Comparison of ENCODE assay signal across 17 cellular contexts in genomic region chr2:196808281-196808680, GRCh38. TPM values are rescaled to one million over a fixed set of nuclear protein-coding genes. Genes with fewer than 3 reads are reported as not detected.
DNase-seq lines count a peak whose midpoint lies in the region; ATAC-seq, FAIRE-seq and TF ChIP-seq lines count a peak whose summit lies in the region.
"Had no signal": no experiment of that assay in that cellular context is flagged by ENCODE, and none has a peak within 500 bp of the region (broad histone marks: within the 10 kb centered on the region; RNA-seq: fewer than 3 reads in every experiment).

No MANE protein-coding gene starts in this region.

- ATAC-seq in upper lobe of right lung = no peak
- ATAC-seq: body of pancreas had no signal

- TF ChIP-seq POLR2A in GM12891 (IDR thresholded peaks at IDR 0.05; ENCODE audit: low read depth, low read length) (no peak), NB4 (IDR thresholded peaks at IDR 0.05; ENCODE audit: extremely low read depth, insufficient read length) (no peak)

- H3K27ac ChIP-seq in SJCRH30 = no peak overlapping the region
- no peak overlapping the region for H3K27ac ChIP-seq in upper lobe of right lung
- H3K27ac ChIP-seq: body of pancreas, skin epidermis had no signal

- TF ChIP-seq CTCF in NB4 (IDR thresholded peaks at IDR 0.05; ENCODE audit: low read depth, low read length) = no peak
- TF ChIP-seq CTCF in upper lobe of right lung (IDR thresholded peaks at IDR 0.05) = no peak

- intact Hi-C loops in upper lobe of right lung (cut with DNase I) = no loop called here

- H3K4me3 ChIP-seq in NB4 (ENCODE audit: low read depth, low read length) (no peak overlapping the region), SJCRH30 (no peak overlapping the region), upper lobe of right lung (no peak overlapping the region)
- H3K4me3 ChIP-seq: body of pancreas, skin epidermis had no signal

- FAIRE-seq in GM12891 (lab: Jason Lieb, UNC) = no peak
- FAIRE-seq: keratinocyte had no signal

- H3K36me3 ChIP-seq in SJCRH30 = no peaks in the 10 kb centered on the region
- no peaks in the 10 kb centered on the region for H3K36me3 ChIP-seq in upper lobe of right lung

- H3K4me1 ChIP-seq in SJCRH30 (peaks cover 8% of the 10 kb centered on the region; the same call in 1 of the 2 replicates), upper lobe of right lung (no peaks in the 10 kb centered on the region)
- H3K4me1 ChIP-seq: body of pancreas had no signal

- H3K27me3 ChIP-seq in SJCRH30 (no peaks in the 10 kb centered on the region), upper lobe of right lung (no peaks in the 10 kb centered on the region)
- H3K27me3 ChIP-seq: body of pancreas had no signal

- H3K9me3 ChIP-seq in SJCRH30 (replicated peaks) (no peaks in the 10 kb centered on the region), upper lobe of right lung (no peaks in the 10 kb centered on the region)
- H3K9me3 ChIP-seq: body of pancreas had no signal

- DNase-seq in GM12891 (ENCODE audit: insufficient read length, low spot score) = no peak
- DNase-seq in NB4 (ENCODE audit: low read depth) = peak; percentile 14
- DNase-seq in SJCRH30 = peak; percentile 26 to 62
- DNase-seq in iPS-NIHi11 (ENCODE audit: low spot score) = peak; percentile 35
- no peak for DNase-seq in hypothalamus (lab: John Stamatoyannopoulos, UW)
- no peak for DNase-seq in upper lobe of right lung
- DNase-seq in AG20443 (ENCODE audit: low spot score) = no peak
- DNase-seq: activated naive CD4-positive, alpha-beta T cell; body of pancreas; CD4-positive, alpha-beta memory T cell; effector CD8-positive, alpha-beta T cell; GDM1; NCI-H1092 treated with DMSO at 0.1 percent for 48 hours; NCI-H446; stimulated activated naive CD4-positive, alpha-beta T cell treated with Interleukin-2 at 50 U/mL for 16 hours had no signal

TF ChIP-seq in GM12891, 5 proteins besides CTCF, POLR2A, EP300 and RAD21:
- TF ChIP-seq SPI1 (IDR thresholded peaks at IDR 0.05; ENCODE audit: low read depth, low read length) (0 out of 2 replicates have a peak, but pooled peaks have one; percentile 4), POLR2AphosphoS5 (IDR thresholded peaks at IDR 0.05; ENCODE audit: low read depth, low read length) (no peak)

RNA-seq across cellular contexts. Expression of gene C2orf66, which starts 0.9 kb away (rescaled TPM):
- 0.05 TPM for polyA plus RNA-seq in GM12891 (2012; ENCODE audit: low read depth, missing spikeins)
- 0.06 and 0.08 TPM in 2 replicates for total RNA-seq in SJCRH30 (2014; rRNA removed; shearing (Covaris generic))
- total RNA-seq in upper lobe of right lung = 0.38 TPM
- total RNA-seq: CD4-positive, alpha-beta memory T cell had no signal
- polyA plus RNA-seq: CD4-positive, alpha-beta memory T cell had no signal

RNA-seq across cellular contexts. Expression of gene GTF3C3, which starts 8.8 kb away (rescaled TPM):
- 18.9 TPM for polyA plus RNA-seq in GM12891 (2012; ENCODE audit: low read depth, missing spikeins)
- total RNA-seq in SJCRH30 (2014; rRNA removed; shearing (Covaris generic)) = 45.1 and 52.8 TPM in 2 replicates
- total RNA-seq in upper lobe of right lung = 30.7 TPM

Comparison
In these comparisons a context has a peak if more than half of its experiments do, and no peak if none do; other contexts are left out.
1. DNase-seq: peak in NB4 (single experiment), SJCRH30 (2 of 2) and iPS-NIHi11 (single experiment); none in GM12891 (single experiment), hypothalamus (0 of 51), upper lobe of right lung (single experiment) and AG20443 (single experiment).